8 cellular contexts compared by ENCODE assay signal in genomic region chr10:48523212-48523819, GRCh38.
DNase-seq lines count a peak whose midpoint lies in the region; TF ChIP-seq lines count a peak whose summit lies in the region.

No MANE protein-coding gene starts in this region.

- peak overlapping the region; percentile 33 for H3K4me3 ChIP-seq in fibroblast of mammary gland (ENCODE audit: control insufficient read depth, low read depth, low read length)

- H3K27ac Mint-ChIP-seq in nephron progenitor cell, result no peak overlapping the region

- DNase-seq in AG08395 (ENCODE audit: low spot score) (peak; percentile 94), NCI-H69 (lab: John Stamatoyannopoulos, UW) (peak; percentile 45), fibroblast of mammary gland (ENCODE audit: low read depth) (peak; percentile 96), nephron progenitor cell (peak; percentile 50), UCSD-AML1 (lab: John Stamatoyannopoulos, UW; ENCODE audit: unreplicated experiment) (no peak), activated T-cell treated with anti-CD3 and anti-CD28 coated beads for 4 hours (no peak), RKO (ENCODE audit: low spot score) (no peak)
- no peak for DNase-seq in activated CD8-positive, alpha-beta memory T cell treated with anti-CD3 and anti-CD28 coated beads, Interleukin-2, amount 50 U/mL, for 4 hours

- H3K27me3 Mint-ChIP-seq in nephron progenitor cell (ENCODE audit: low read depth, poor library complexity), result peaks cover 51% of the 10 kb centered on the region

- H3K9me3 Mint-ChIP-seq in nephron progenitor cell, result no peaks in the 10 kb centered on the region

- TF ChIP-seq CTCF in fibroblast of mammary gland (conservative IDR thresholded peaks at IDR 0.05; ENCODE audit: control insufficient read depth, insufficient read depth, low read depth, low read length) (no peak), nephron progenitor cell (IDR thresholded peaks at IDR 0.05) (no peak)

- no peaks in the 10 kb centered on the region for H3K36me3 Mint-ChIP-seq in nephron progenitor cell (ENCODE audit: low read depth)

- H3K4me1 Mint-ChIP-seq in nephron progenitor cell, result peaks cover 35% of the 10 kb centered on the region

- H3K4me3 Mint-ChIP-seq in nephron progenitor cell, result peak overlapping the region; percentile 82

Comparison
In these comparisons a context has a peak if more than half of its experiments do, and no peak if none do; other contexts are left out.
1. DNase-seq: peak in AG08395 (single experiment), NCI-H69 (single experiment), fibroblast of mammary gland (single experiment) and nephron progenitor cell (single experiment); none in UCSD-AML1 (single experiment), activated T-cell treated with anti-CD3 and anti-CD28 coated beads for 4 hours (single experiment), activated CD8-positive, alpha-beta memory T cell treated with anti-CD3 and anti-CD28 coated beads, Interleukin-2, amount 50 U/mL, for 4 hours (single experiment) and RKO (single experiment).